Comparison of ENCODE assay signal across 22 cellular contexts in the genomic region with DNA sequence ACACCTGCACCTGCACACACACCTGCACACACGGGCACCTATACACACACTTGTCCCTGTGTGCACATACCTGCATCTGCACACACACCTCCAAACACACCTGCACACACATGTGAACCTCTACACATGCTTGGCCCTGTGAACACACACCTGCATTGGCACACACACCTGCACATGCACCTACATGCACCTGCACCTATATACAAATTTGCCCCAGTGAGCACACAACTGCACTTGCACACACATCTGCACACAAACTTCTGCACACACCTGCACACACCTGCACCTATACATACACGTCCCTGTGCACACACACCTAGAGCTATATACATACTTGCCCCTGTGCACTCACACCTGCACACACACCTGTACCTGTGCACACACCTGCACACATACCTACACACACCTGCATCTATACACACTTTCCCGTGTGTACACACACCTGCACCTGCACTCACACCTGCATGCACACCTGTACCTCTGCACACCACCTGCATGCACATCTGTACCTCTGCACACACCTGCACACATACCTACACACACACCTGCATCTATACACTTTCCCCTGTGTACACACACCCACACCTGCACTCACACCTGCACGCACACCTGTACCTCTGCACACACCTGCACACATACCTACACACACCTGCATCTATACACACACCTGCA. TPM values are rescaled to one million over a fixed set of nuclear protein-coding genes. Genes with fewer than 3 reads are reported as not detected.
DNase-seq lines count a peak whose midpoint lies in the region; ATAC-seq, FAIRE-seq and TF ChIP-seq lines count a peak whose summit lies in the region.
"Had no signal": no experiment of that assay in that cellular context is flagged by ENCODE, and none has a peak within 500 bp of the region (broad histone marks: within the 10 kb centered on the region; RNA-seq: fewer than 3 reads in every experiment).

No MANE protein-coding gene starts in this region.

- no peak for FAIRE-seq in K562 (lab: Jason Lieb, UNC)
- FAIRE-seq: GM19239, small intestine had no signal

- H3K36me3 ChIP-seq in K562 (ENCODE audit: control insufficient read depth, insufficient read depth, low read length) (no peaks in the 10 kb centered on the region), upper lobe of right lung (no peaks in the 10 kb centered on the region)
- H3K36me3 ChIP-seq: BE2C, prostate gland had no signal

- H3K4me2 ChIP-seq in K562 (ENCODE audit: insufficient read depth, low read length): no peak overlapping the region

- H3K27me3 Mint-ChIP-seq in T-helper 1 cell treated with Interleukin-12 subunit alpha and Interleukin-12 subunit beta and Interleukin-4 antibody, amounts not matched to agents 30 μg/mL and 1 μg/mL, for 36 hours (ENCODE audit: low read depth): no peaks in the 10 kb centered on the region
- H3K27me3 Mint-ChIP-seq: activated CD8-positive, alpha-beta memory T cell treated with anti-CD3 and anti-CD28 coated beads, Interleukin-2, amount 10 ng/mL, durations not matched to agents 7 days and 5 days had no signal

- in situ Hi-C loops in K562 (cut with MboI): no loop called here

- no peaks in the 10 kb centered on the region for H3K9me3 Mint-ChIP-seq in T-helper 1 cell treated with Interleukin-12 subunit alpha and Interleukin-12 subunit beta and Interleukin-4 antibody, amounts not matched to agents 30 μg/mL and 1 μg/mL, for 36 hours
- H3K9me3 Mint-ChIP-seq: activated T-helper 17 cell treated with anti-CD3 and anti-CD28 coated beads, Interleukin-2, amount 50 U/mL, for 72 hours; mesothelial cell of epicardium; nephron had no signal

- no peak overlapping the region for H3K4me3 Mint-ChIP-seq in T-helper 1 cell treated with Interleukin-12 subunit alpha and Interleukin-12 subunit beta and Interleukin-4 antibody, amounts not matched to agents 30 μg/mL and 1 μg/mL, for 36 hours
- H3K4me3 Mint-ChIP-seq: activated CD8-positive, alpha-beta memory T cell treated with anti-CD3 and anti-CD28 coated beads, Interleukin-2, amount 10 ng/mL, durations not matched to agents 7 days and 5 days; activated T-helper 17 cell treated with anti-CD3 and anti-CD28 coated beads, Interleukin-2, amount 50 U/mL, for 72 hours; mesothelial cell of epicardium; nephron had no signal

- TF ChIP-seq EP300 in K562 (IDR thresholded peaks at IDR 0.05; ENCODE audit: low read length): no peak

- POLR2A ChIA-PET in K562 (lab: Yijun Ruan, JAX): no interaction called here

- no peak for ATAC-seq in K562
- ATAC-seq in upper lobe of right lung: no peak
- no peak for ATAC-seq in HG02623 (IDR thresholded peaks at IDR 0.05; ENCODE audit: unreplicated experiment)
- ATAC-seq: activated CD8-positive, alpha-beta memory T cell treated with anti-CD3 and anti-CD28 coated beads, Interleukin-2, amount 10 ng/mL, durations not matched to agents 7 days and 5 days; activated T-helper 17 cell treated with anti-CD3 and anti-CD28 coated beads, Interleukin-2, amount 50 U/mL, for 72 hours; PC-3 had no signal

- H3K36me3 Mint-ChIP-seq in T-helper 1 cell treated with Interleukin-12 subunit alpha and Interleukin-12 subunit beta and Interleukin-4 antibody, amounts not matched to agents 30 μg/mL and 1 μg/mL, for 36 hours (ENCODE audit: low read depth): no peaks in the 10 kb centered on the region
- H3K36me3 Mint-ChIP-seq: activated CD8-positive, alpha-beta memory T cell treated with anti-CD3 and anti-CD28 coated beads, Interleukin-2, amount 10 ng/mL, durations not matched to agents 7 days and 5 days; mesothelial cell of epicardium had no signal

- no peak for TF ChIP-seq POLR2A in K562 (conservative IDR thresholded peaks at IDR 0.05)

- H3K4me1 Mint-ChIP-seq in T-helper 1 cell treated with Interleukin-12 subunit alpha and Interleukin-12 subunit beta and Interleukin-4 antibody, amounts not matched to agents 30 μg/mL and 1 μg/mL, for 36 hours (ENCODE audit: low read depth): no peaks in the 10 kb centered on the region

- no TSS peak for BruUV-seq in K562 (replicated peaks; lab: Mats Ljungman, UMichigan)

- H3K9me3 ChIP-seq in K562 (replicated peaks; ENCODE audit: control insufficient read depth, insufficient read depth, low read depth, low read length): no peaks in the 10 kb centered on the region
- no peaks in the 10 kb centered on the region for H3K9me3 ChIP-seq in upper lobe of right lung
- H3K9me3 ChIP-seq: BE2C, prostate gland had no signal

- no peak overlapping the region for H2AFZ ChIP-seq in K562 (ENCODE audit: low read depth, low read length)

- H3K9me1 ChIP-seq in K562 (ENCODE audit: control insufficient read depth, insufficient read depth, low read length): no peaks in the 10 kb centered on the region

- intact Hi-C loops in K562 (cut with micrococcal nuclease) (no loop called here), upper lobe of right lung (cut with DNase I) (no loop called here)

- no peak for DNase-seq in T-helper 1 cell
- no peak for DNase-seq in K562 (ENCODE audit: extremely low read depth in 1 of 4, low spot score in 3 of 4)
- peak; percentile 53 for DNase-seq in mesenteric fat pad (ENCODE audit: low spot score)
- peak; percentile 48 for DNase-seq in upper lobe of right lung
- DNase-seq in NCI-H1436 treated with DMSO at 0.1 percent for 48 hours (lab: John Stamatoyannopoulos, UW): no peak
- DNase-seq in SK-N-DZ (ENCODE audit: low spot score): no peak
- DNase-seq: activated CD4-positive, CD25-positive, alpha-beta regulatory T cell treated with anti-CD3 and anti-CD28 coated beads, Interleukin-2, amount 50 U/mL, for 72 hours; BE2C; NCI-H82; T1000 had no signal

- H3K4me1 ChIP-seq in K562 (replicated peaks in 1 of 2; ENCODE audit: control insufficient read depth in 2 of 2, insufficient read depth in 2 of 2, low read length in 2 of 2) (peaks cover 0 to 3% of the 10 kb centered on the region in 2 experiments; a peak in 1 of 5 replicates), upper lobe of right lung (peaks cover 17% of the 10 kb centered on the region)
- H3K4me1 ChIP-seq: BE2C, prostate gland had no signal

- H3K4me3 ChIP-seq in K562 (no peak overlapping the region), upper lobe of right lung (no peak overlapping the region)
- H3K4me3 ChIP-seq: prostate gland had no signal

- CTCF ChIA-PET in K562 (lab: Yijun Ruan, JAX; ENCODE audit: low intra/inter-chr PET ratio): no interaction called here

- peaks cover 15% of the 10 kb centered on the region for H4K20me1 ChIP-seq in K562 (replicated peaks; ENCODE audit: control insufficient read depth, insufficient read depth, low read length)

- TF ChIP-seq CTCF in K562 (IDR thresholded peaks at IDR 0.05 in 2 of 3, conservative IDR thresholded peaks at IDR 0.05 in 1 of 3; ENCODE audit: insufficient read depth in 2 of 3, low read depth in 1 of 3, low read length in 3 of 3) (no peak), upper lobe of right lung (IDR thresholded peaks at IDR 0.05) (no peak)

- no peak overlapping the region for H3K9ac ChIP-seq in K562 (ENCODE audit: insufficient read depth in 1 of 2, low read depth in 2 of 2, low read length in 2 of 2)

- H3K79me2 ChIP-seq in K562 (ENCODE audit: control insufficient read depth, insufficient read depth, low read length): no peaks in the 10 kb centered on the region

- 2% methylated on average over 4 of the region's 4 CpGs for WGBS in K562 (ENCODE audit: insufficient coverage, low coverage, missing lambda C conversion rate)

- H3K27me3 ChIP-seq in K562 (ENCODE audit: control insufficient read depth in 2 of 2, insufficient read depth in 2 of 2, low read length in 2 of 2) (peaks cover 34 to 55% of the 10 kb centered on the region in 2 experiments), upper lobe of right lung (no peaks in the 10 kb centered on the region)

- peak overlapping the region; percentile 22 for H3K27ac Mint-ChIP-seq in T-helper 1 cell treated with Interleukin-12 subunit alpha and Interleukin-12 subunit beta and Interleukin-4 antibody, amounts not matched to agents 30 μg/mL and 1 μg/mL, for 36 hours
- H3K27ac Mint-ChIP-seq: activated CD8-positive, alpha-beta memory T cell treated with anti-CD3 and anti-CD28 coated beads, Interleukin-2, amount 10 ng/mL, durations not matched to agents 7 days and 5 days; activated T-helper 17 cell treated with anti-CD3 and anti-CD28 coated beads, Interleukin-2, amount 50 U/mL, for 72 hours; mesothelial cell of epicardium; nephron had no signal

- TF ChIP-seq RAD21 in K562 (CRISPR knock-in tag; conservative IDR thresholded peaks at IDR 0.05 in 1 of 2, IDR thresholded peaks at IDR 0.05 in 1 of 2): no peak

- H3K27ac ChIP-seq in K562 (ENCODE audit: extremely low read depth, low read depth, low read length): no peak overlapping the region
- H3K27ac ChIP-seq in upper lobe of right lung: no peak overlapping the region
- H3K27ac ChIP-seq: 22Rv1, foreskin keratinocyte, prostate gland had no signal

RNA-seq across cellular contexts. Expression of gene LPCAT1, which starts 21.5 kb away (rescaled TPM):
- 26.9 and 48.0 TPM in 2 replicates for total RNA-seq in K562 (2011; cell fraction: chromatin; rRNA removed; ENCODE audit: low replicate concordance)
- total RNA-seq in K562 (2011; cell fraction: nucleolus; rRNA removed): 30.5 and 38.2 TPM in 2 replicates
- total RNA-seq in K562 (2011; cell fraction: nucleoplasm; rRNA removed): 24.9 and 32.4 TPM in 2 replicates
- total RNA-seq in K562 (2014; rRNA removed) (13.6 and 13.9 TPM in 2 replicates), K562 (2014; rRNA removed; fragmentation: Illumina TruSeq; extraction: Trizol) (9.2 and 11.1 TPM in 2 replicates), K562 (2015; rRNA removed; fragmentation: Illumina TruSeq; extraction: Trizol) (15.5 and 18.4 TPM in 2 replicates), K562 (2021) (18.4 and 20.8 TPM in 2 replicates), mesenteric fat pad (45.7 TPM), upper lobe of right lung (690 TPM)
- polyA plus RNA-seq in K562 (2011; rRNA removed) (17.0 and 20.6 TPM in 2 replicates), K562 (2014; fragmentation: Illumina TruSeq; extraction: Trizol) (15.2 TPM in 2 replicates), K562 (2014; fragmentation: Nextera tagmentation; extraction: Ambion mirVana) (under 1 TPM; 0.14 to 0.53 TPM), K562 (2014; rRNA removed) (13.1 and 14.9 TPM in 2 replicates)
- 14.5 and 16.7 TPM in 2 replicates for polyA plus RNA-seq in K562 (2011; cell fraction: cytosol; rRNA removed)
- 32.2 and 34.4 TPM in 2 replicates for polyA plus RNA-seq in K562 (2011; cell fraction: nucleus; rRNA removed)
- polyA plus RNA-seq in K562 (2012): 10.5 and 12.5 TPM in 2 replicates
- polyA minus RNA-seq in K562 (2011; rRNA and poly(A)+ RNA removed): 10.9 and 14.5 TPM in 2 replicates
- polyA minus RNA-seq in K562 (2011; cell fraction: cytosol; rRNA and poly(A)+ RNA removed): 13.2 and 14.3 TPM in 2 replicates
- 9.4 and 24.4 TPM in 2 replicates for polyA minus RNA-seq in K562 (2011; cell fraction: nucleus; rRNA and poly(A)+ RNA removed)
- 73.8 and 87.2 TPM in 2 replicates for polyA plus RNA-seq in SK-N-DZ (2014; cell fraction: cytosol; rRNA removed)
- 46.6 and 62.7 TPM in 2 replicates for polyA plus RNA-seq in SK-N-DZ (2014; cell fraction: nucleus; rRNA removed)

Comparison
In these comparisons a context has a peak if more than half of its experiments do, and no peak if none do; other contexts are left out.
1. DNase-seq: peak in mesenteric fat pad (single experiment) and upper lobe of right lung (single experiment); none in T-helper 1 cell (0 of 5), K562 (0 of 4), NCI-H1436 treated with DMSO at 0.1 percent for 48 hours (single experiment) and SK-N-DZ (single experiment).
2. RNA of gene LPCAT1, which starts 21.5 kb away (total RNA-seq): 690 TPM in upper lobe of right lung (single experiment); 45.7 TPM in mesenteric fat pad (single experiment) and 9.2 to 48.0 TPM in K562; every median in the first group is over 10 times any median in the second.